ENCODE assay signal across 36 cellular contexts in the genomic region with DNA sequence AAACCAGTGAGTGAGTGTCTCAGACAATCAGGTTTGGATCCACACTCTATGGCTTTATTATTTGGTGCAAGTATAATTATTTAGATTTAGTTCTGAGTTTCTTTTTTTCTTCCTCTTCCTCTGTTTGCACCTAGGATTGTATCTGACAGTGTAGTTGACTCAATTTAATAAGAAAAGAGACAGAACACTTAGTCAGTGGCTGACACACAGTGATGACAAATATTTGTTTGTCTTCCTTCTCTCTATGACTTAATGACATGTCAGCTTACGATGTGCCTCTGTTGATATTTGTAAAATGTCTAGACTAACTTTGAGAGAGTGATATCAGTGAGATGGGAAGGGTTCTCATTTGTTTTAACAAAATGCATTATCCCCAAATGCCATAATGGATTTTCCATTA.
"Had no signal": no experiment of that assay in that cellular context is flagged by ENCODE, and none has a peak within 500 bp of the region (broad histone marks: within the 10 kb centered on the region; RNA-seq: fewer than 3 reads in every experiment).

No MANE protein-coding gene starts in this region.

- H3K36me3 ChIP-seq: adrenal gland, breast epithelium, gastrocnemius medialis, heart left ventricle, WERI-Rb-1 had no signal

- H3K27me3 ChIP-seq: adrenal gland, breast epithelium, dorsolateral prefrontal cortex, gastrocnemius medialis, heart left ventricle had no signal

- H3K27ac Mint-ChIP-seq: activated B cell treated with CpG ODN at 0.5 μM for 24 hours; activated CD8-positive, alpha-beta T cell treated with anti-CD3 and anti-CD28 coated beads for 36 hours; activated naive CD4-positive, alpha-beta T cell treated with anti-CD3 and anti-CD28 coated beads, Interleukin-2, amount 50 U/mL, for 24 hours; activated naive CD8-positive, alpha-beta T cell treated with anti-CD3 and anti-CD28 coated beads for 36 hours; activated naive CD8-positive, alpha-beta T cell treated with anti-CD3 and anti-CD28 coated beads, Interleukin-2, amount 50 U/mL, for 24 hours; activated T-helper 1 cell treated with anti-CD3 and anti-CD28 coated beads, Interleukin-12 subunit alpha, Interleukin-12 subunit beta, Interleukin-2, Interleukin-4 antibody, amounts not matched to agents 30 ng/mL and 10 ng/mL and 1 ng/mL, durations not matched to agents 14 hours and 24 hours and 36 hours; activated T-helper 2 cell treated with anti-CD3 and anti-CD28 coated beads, Interferon-gamma antibody, Interleukin-2, Interleukin-4, amounts not matched to agents 10 μg/mL and 5 μg/mL and 100 μg/mL, durations not matched to agents 14 hours and 24 hours and 36 hours; brain; dendritic cell treated with granulocyte-macrophage colony-stimulating factor and Interleukin-4, amounts not matched to agents 40 ng/mL and 50 ng/mL, for 4 days; endodermal cell; T-helper 1 cell treated with Interleukin-12 subunit alpha and Interleukin-12 subunit beta and Interleukin-4 antibody, amounts not matched to agents 30 μg/mL and 1 μg/mL, for 36 hours had no signal

- H3K27me3 Mint-ChIP-seq: activated CD8-positive, alpha-beta T cell treated with anti-CD3 and anti-CD28 coated beads for 36 hours; activated naive CD4-positive, alpha-beta T cell treated with anti-CD3 and anti-CD28 coated beads, Interleukin-2, amount 50 U/mL, for 24 hours; activated naive CD8-positive, alpha-beta T cell treated with anti-CD3 and anti-CD28 coated beads, Interleukin-2, amount 50 U/mL, for 24 hours; central memory CD8-positive, alpha-beta T cell; dendritic cell treated with granulocyte-macrophage colony-stimulating factor and Interleukin-4, amounts not matched to agents 40 ng/mL and 50 ng/mL, for 4 days had no signal

- H3K9me3 ChIP-seq: adrenal gland, gastrocnemius medialis had no signal

- H3K36me3 Mint-ChIP-seq: activated naive CD4-positive, alpha-beta T cell treated with anti-CD3 and anti-CD28 coated beads, Interleukin-2, amount 50 U/mL, for 24 hours; activated naive CD8-positive, alpha-beta T cell treated with anti-CD3 and anti-CD28 coated beads for 36 hours; brain had no signal

- ATAC-seq: activated CD4-positive, CD25-positive, alpha-beta regulatory T cell treated with anti-CD3 and anti-CD28 coated beads, Interleukin-2, amount 50 U/mL, for 24 hours; activated CD8-positive, alpha-beta T cell treated with anti-CD3 and anti-CD28 coated beads for 36 hours; activated naive CD8-positive, alpha-beta T cell treated with anti-CD3 and anti-CD28 coated beads, Interleukin-2, amount 50 U/mL, for 24 hours; gastrocnemius medialis; heart left ventricle had no signal

- H3K4me1 ChIP-seq: adrenal gland, breast epithelium, gastrocnemius medialis had no signal

- DNase-seq: activated B cell treated with CpG ODN at 0.5 μM for 24 hours; activated CD4-positive, alpha-beta T cell treated with anti-CD3 and anti-CD28 coated beads for 48 hours; activated CD4-positive, alpha-beta T cell treated with anti-CD3 and anti-CD28 coated beads, Interleukin-2, amount 50 U/mL, for 1 hour; activated CD4-positive, alpha-beta T cell treated with anti-CD3 and anti-CD28 coated beads, Interleukin-2, amount 50 U/mL, for 48 hours; activated CD8-positive, alpha-beta memory T cell treated with anti-CD3 and anti-CD28 coated beads for 24 hours; activated CD8-positive, alpha-beta memory T cell treated with anti-CD3 and anti-CD28 coated beads, Interleukin-2, amount 50 U/mL, for 4 hours; activated CD8-positive, alpha-beta T cell treated with anti-CD3 and anti-CD28 coated beads for 36 hours; activated effector memory CD4-positive, alpha-beta T cell treated with anti-CD3 and anti-CD28 coated beads, Interleukin-2, amount 50 U/mL, for 16 hours; activated naive CD4-positive, alpha-beta T cell treated with anti-CD3 and anti-CD28 coated beads for 36 hours; activated naive CD8-positive, alpha-beta T cell treated with anti-CD3 and anti-CD28 coated beads for 36 hours; activated naive CD8-positive, alpha-beta T cell treated with anti-CD3 and anti-CD28 coated beads, Interleukin-2, amount 50 U/mL, for 24 hours; activated T-cell treated with anti-CD3 and anti-CD28 coated beads, Interleukin-2, amount 50 U/mL, for 1 hour; activated T-cell treated with anti-CD3 and anti-CD28 coated beads, Interleukin-2, amount 50 U/mL, for 48 hours; adrenal gland; amygdala; aorta; dorsolateral prefrontal cortex; effector memory CD4-positive, alpha-beta T cell; endodermal cell; foreskin fibroblast; gastrocnemius medialis; glutamatergic neuron; heart left ventricle; hypothalamus; T-helper 9 cell; WERI-Rb-1 had no signal

- H3K4me3 Mint-ChIP-seq: activated B cell treated with CpG ODN at 0.5 μM for 24 hours; activated CD8-positive, alpha-beta T cell treated with anti-CD3 and anti-CD28 coated beads for 36 hours; activated naive CD4-positive, alpha-beta T cell treated with anti-CD3 and anti-CD28 coated beads for 36 hours; activated naive CD4-positive, alpha-beta T cell treated with anti-CD3 and anti-CD28 coated beads, Interleukin-2, amount 50 U/mL, for 24 hours; activated naive CD8-positive, alpha-beta T cell treated with anti-CD3 and anti-CD28 coated beads for 36 hours; activated naive CD8-positive, alpha-beta T cell treated with anti-CD3 and anti-CD28 coated beads, Interleukin-2, amount 50 U/mL, for 24 hours; activated T-helper 1 cell treated with anti-CD3 and anti-CD28 coated beads, Interleukin-12 subunit alpha, Interleukin-12 subunit beta, Interleukin-2, Interleukin-4 antibody, amounts not matched to agents 30 ng/mL and 10 ng/mL and 1 ng/mL, durations not matched to agents 14 hours and 24 hours and 36 hours; brain; central memory CD8-positive, alpha-beta T cell; dendritic cell treated with granulocyte-macrophage colony-stimulating factor and Interleukin-4, amounts not matched to agents 40 ng/mL and 50 ng/mL, for 4 days; endodermal cell; T-helper 1 cell treated with Interleukin-12 subunit alpha and Interleukin-12 subunit beta and Interleukin-4 antibody, amounts not matched to agents 30 μg/mL and 1 μg/mL, for 36 hours had no signal

- H3K27ac ChIP-seq: adrenal gland, breast epithelium, coronary artery, dorsolateral prefrontal cortex, gastrocnemius medialis, heart left ventricle, WERI-Rb-1 had no signal

- H3K9me3 Mint-ChIP-seq: activated naive CD4-positive, alpha-beta T cell treated with anti-CD3 and anti-CD28 coated beads, Interleukin-2, amount 50 U/mL, for 24 hours; activated T-helper 1 cell treated with anti-CD3 and anti-CD28 coated beads, Interleukin-12 subunit alpha, Interleukin-12 subunit beta, Interleukin-2, Interleukin-4 antibody, amounts not matched to agents 30 ng/mL and 10 ng/mL and 1 ng/mL, durations not matched to agents 14 hours and 24 hours and 36 hours; activated T-helper 2 cell treated with anti-CD3 and anti-CD28 coated beads, Interferon-gamma antibody, Interleukin-2, Interleukin-4, amounts not matched to agents 10 μg/mL and 5 μg/mL and 100 μg/mL, durations not matched to agents 14 hours and 24 hours and 36 hours; endodermal cell; T-helper 1 cell treated with Interleukin-12 subunit alpha and Interleukin-12 subunit beta and Interleukin-4 antibody, amounts not matched to agents 30 μg/mL and 1 μg/mL, for 36 hours had no signal

- H3K4me1 Mint-ChIP-seq: activated B cell treated with CpG ODN at 0.5 μM for 24 hours; activated naive CD4-positive, alpha-beta T cell treated with anti-CD3 and anti-CD28 coated beads, Interleukin-2, amount 50 U/mL, for 24 hours; activated naive CD8-positive, alpha-beta T cell treated with anti-CD3 and anti-CD28 coated beads for 36 hours; activated naive CD8-positive, alpha-beta T cell treated with anti-CD3 and anti-CD28 coated beads, Interleukin-2, amount 50 U/mL, for 24 hours; central memory CD8-positive, alpha-beta T cell had no signal

- H3K4me3 ChIP-seq: adrenal gland, breast epithelium, coronary artery, dorsolateral prefrontal cortex, gastrocnemius medialis, heart left ventricle had no signal
